18 cellular contexts compared by ENCODE assay signal in the genomic region with DNA sequence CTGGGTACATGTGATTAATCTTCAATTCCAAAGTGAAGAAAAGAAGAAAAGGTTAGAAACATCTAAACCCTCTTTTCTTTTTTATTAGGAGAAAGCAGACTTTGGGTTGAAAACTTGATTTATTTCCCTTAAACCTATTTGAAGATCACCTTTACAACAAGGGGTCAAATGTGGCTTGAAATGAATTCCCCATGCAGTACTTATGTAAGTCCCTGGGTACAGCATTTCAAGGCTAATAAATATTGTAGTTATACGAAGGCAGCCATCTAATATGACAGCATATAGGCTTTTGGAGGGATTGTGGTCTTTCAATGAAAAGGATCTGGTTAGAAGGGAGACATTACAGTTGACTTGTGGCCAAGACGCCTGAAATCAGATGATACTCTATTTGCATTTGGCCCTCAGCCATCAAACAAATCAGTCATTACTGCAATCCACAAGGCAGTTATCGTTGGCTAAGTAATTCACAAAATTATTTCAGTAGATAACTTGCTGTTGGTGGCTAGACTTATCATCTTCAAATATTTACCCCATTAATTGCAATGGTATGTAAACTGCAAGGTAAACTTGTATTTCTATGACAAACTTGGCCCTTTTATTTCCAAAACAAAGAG.
A peak's percentile ranks its signal among the peaks of the same experiment; 100 is the strongest.
DNase-seq lines count a peak whose midpoint lies in the region; ATAC-seq and TF ChIP-seq lines count a peak whose summit lies in the region.
"Had no signal": no experiment of that assay in that cellular context is flagged by ENCODE, and none has a peak within 500 bp of the region (broad histone marks: within the 10 kb centered on the region; RNA-seq: fewer than 3 reads in every experiment).

No MANE protein-coding gene starts in this region.

- no peaks in the 10 kb centered on the region for H3K9me3 Mint-ChIP-seq in activated T-cell treated with anti-CD3 and anti-CD28 coated beads, Interleukin-2, amount 50 U/mL, for 4 hours
- H3K9me3 Mint-ChIP-seq: activated naive CD8-positive, alpha-beta T cell treated with anti-CD3 and anti-CD28 coated beads, Interleukin-2, amount 10 ng/mL, durations not matched to agents 7 days and 5 days; naive thymus-derived CD8-positive, alpha-beta T cell had no signal

- intact Hi-C loops in heart left ventricle (cut with DNase I), result loop anchor here in 1 of 10 donors (10.0 kb wide), 1 partner anchor 66 kb away; no protein-coding TSS in a partner anchor

- no peaks in the 10 kb centered on the region for H3K36me3 Mint-ChIP-seq in activated T-cell treated with anti-CD3 and anti-CD28 coated beads, Interleukin-2, amount 50 U/mL, for 4 hours (ENCODE audit: insufficient read depth)
- H3K36me3 Mint-ChIP-seq: activated naive CD8-positive, alpha-beta T cell treated with anti-CD3 and anti-CD28 coated beads, Interleukin-2, amount 10 ng/mL, durations not matched to agents 7 days and 5 days; naive thymus-derived CD8-positive, alpha-beta T cell had no signal

- ATAC-seq in lung (ENCODE audit: insufficient read depth, low FRiP score), result no peak
- no peak for ATAC-seq in heart left ventricle
- no peak for ATAC-seq in activated T-cell treated with anti-CD3 and anti-CD28 coated beads, Interleukin-2, amount 50 U/mL, for 4 hours
- no peak for ATAC-seq in GM21423 (IDR thresholded peaks at IDR 0.05; ENCODE audit: unreplicated experiment)
- ATAC-seq: gastrocnemius medialis; naive thymus-derived CD8-positive, alpha-beta T cell; Right ventricle myocardium inferior had no signal

- H3K4me3 ChIP-seq in lung, result no peak overlapping the region
- no peak overlapping the region for H3K4me3 ChIP-seq in heart left ventricle
- H3K4me3 ChIP-seq: BLaER1 treated with 17β-estradiol and CSF1 and Interleukin-3, amounts not matched to agents 10 nM and 100 nM; gastrocnemius medialis; sigmoid colon; stomach had no signal

- H3K27me3 ChIP-seq in lung (ENCODE audit: control insufficient read depth, insufficient read depth), result no peaks in the 10 kb centered on the region
- H3K27me3 ChIP-seq in heart left ventricle, result no peaks in the 10 kb centered on the region
- H3K27me3 ChIP-seq: BLaER1 treated with 17β-estradiol and CSF1 and Interleukin-3, amounts not matched to agents 10 nM and 100 nM; gastrocnemius medialis; sigmoid colon; stomach had no signal

- H3K27ac ChIP-seq in lung (ENCODE audit: low read depth in 1 of 2, low read length in 1 of 2) (no peak overlapping the region), heart left ventricle (no peak overlapping the region)
- H3K27ac ChIP-seq: BLaER1 treated with 17β-estradiol and CSF1 and Interleukin-3, amounts not matched to agents 10 nM and 100 nM; gastrocnemius medialis; sigmoid colon; stomach had no signal

- no peaks in the 10 kb centered on the region for H3K27me3 Mint-ChIP-seq in activated T-cell treated with anti-CD3 and anti-CD28 coated beads, Interleukin-2, amount 50 U/mL, for 4 hours (ENCODE audit: low read depth)
- H3K27me3 Mint-ChIP-seq: activated naive CD8-positive, alpha-beta T cell treated with anti-CD3 and anti-CD28 coated beads, Interleukin-2, amount 10 ng/mL, durations not matched to agents 7 days and 5 days had no signal

- no peaks in the 10 kb centered on the region for H3K9me3 ChIP-seq in lung (ENCODE audit: control insufficient read depth in 2 of 2, insufficient read depth in 1 of 2, low read length in 1 of 2)
- H3K9me3 ChIP-seq in heart left ventricle, result no peaks in the 10 kb centered on the region
- H3K9me3 ChIP-seq: BLaER1 treated with 17β-estradiol and CSF1 and Interleukin-3, amounts not matched to agents 10 nM and 100 nM; gastrocnemius medialis; sigmoid colon; stomach had no signal

- peak; percentile 36 for DNase-seq in Daoy (ENCODE audit: low read depth)
- peak; percentile 23 for DNase-seq in NCI-H2029 (lab: John Stamatoyannopoulos, UW)
- peak; percentile 12 to 25 for DNase-seq in SHP77 (lab: John Stamatoyannopoulos, UW)
- peak; percentile 15 for DNase-seq in lung (ENCODE audit: low spot score)
- no peak for DNase-seq in heart left ventricle
- no peak for DNase-seq in activated T-cell treated with anti-CD3 and anti-CD28 coated beads, Interleukin-2, amount 50 U/mL, for 4 hours
- DNase-seq in DMS53 (lab: John Stamatoyannopoulos, UW), result no peak
- DNase-seq: activated naive CD8-positive, alpha-beta T cell treated with anti-CD3 and anti-CD28 coated beads, Interleukin-2, amount 10 ng/mL, durations not matched to agents 7 days and 5 days; dermis blood vessel endothelial cell; gastrocnemius medialis; kidney; naive thymus-derived CD8-positive, alpha-beta T cell; NCI-H187; sigmoid colon; stomach had no signal

- TF ChIP-seq POLR2A in heart left ventricle (IDR thresholded peaks at IDR 0.05), result no peak

- TF ChIP-seq CTCF in lung (IDR thresholded peaks at IDR 0.05; ENCODE audit: control extremely low read depth, extremely low read depth) (no peak), heart left ventricle (IDR thresholded peaks at IDR 0.05) (no peak)

- WGBS in lung, 2 donors, result 40 to 66% methylated on average over 3 of the region's 3 CpGs
- WGBS in heart left ventricle, 4 donors, result 42 to 67% (median 44%) methylated on average over 3 of the region's 3 CpGs

- no peaks in the 10 kb centered on the region for H3K4me1 Mint-ChIP-seq in activated T-cell treated with anti-CD3 and anti-CD28 coated beads, Interleukin-2, amount 50 U/mL, for 4 hours (ENCODE audit: low read depth)
- H3K4me1 Mint-ChIP-seq: activated naive CD8-positive, alpha-beta T cell treated with anti-CD3 and anti-CD28 coated beads, Interleukin-2, amount 10 ng/mL, durations not matched to agents 7 days and 5 days; naive thymus-derived CD8-positive, alpha-beta T cell had no signal

- H3K4me1 ChIP-seq in lung (ENCODE audit: control insufficient read depth in 2 of 2, insufficient read depth in 2 of 2, low read length in 2 of 2), result no peaks in the 10 kb centered on the region
- H3K4me1 ChIP-seq in heart left ventricle, result peaks cover 0 to 25% (median 1%) of the 10 kb centered on the region in 12 donors
- H3K4me1 ChIP-seq: BLaER1 treated with 17β-estradiol and CSF1 and Interleukin-3, amounts not matched to agents 10 nM and 100 nM; gastrocnemius medialis had no signal

- no peak overlapping the region for H3K4me3 Mint-ChIP-seq in activated T-cell treated with anti-CD3 and anti-CD28 coated beads, Interleukin-2, amount 50 U/mL, for 4 hours
- H3K4me3 Mint-ChIP-seq: activated naive CD8-positive, alpha-beta T cell treated with anti-CD3 and anti-CD28 coated beads, Interleukin-2, amount 10 ng/mL, durations not matched to agents 7 days and 5 days; naive thymus-derived CD8-positive, alpha-beta T cell had no signal

- H3K36me3 ChIP-seq in lung (ENCODE audit: control insufficient read depth in 2 of 2, insufficient read depth in 2 of 2, low read length in 2 of 2) (no peaks in the 10 kb centered on the region), heart left ventricle (no peaks in the 10 kb centered on the region)
- H3K36me3 ChIP-seq: BLaER1 treated with 17β-estradiol and CSF1 and Interleukin-3, amounts not matched to agents 10 nM and 100 nM; gastrocnemius medialis; sigmoid colon; stomach had no signal

Comparison
In these comparisons a context has a peak if more than half of its experiments do, and no peak if none do; other contexts are left out.
1. DNase-seq: peak in Daoy (single experiment), NCI-H2029 (single experiment), SHP77 (2 of 2) and lung (single experiment); none in heart left ventricle (0 of 5), activated T-cell treated with anti-CD3 and anti-CD28 coated beads, Interleukin-2, amount 50 U/mL, for 4 hours (single experiment) and DMS53 (single experiment).